Comparison of ENCODE assay signal across 8 cellular contexts in the genomic region with DNA sequence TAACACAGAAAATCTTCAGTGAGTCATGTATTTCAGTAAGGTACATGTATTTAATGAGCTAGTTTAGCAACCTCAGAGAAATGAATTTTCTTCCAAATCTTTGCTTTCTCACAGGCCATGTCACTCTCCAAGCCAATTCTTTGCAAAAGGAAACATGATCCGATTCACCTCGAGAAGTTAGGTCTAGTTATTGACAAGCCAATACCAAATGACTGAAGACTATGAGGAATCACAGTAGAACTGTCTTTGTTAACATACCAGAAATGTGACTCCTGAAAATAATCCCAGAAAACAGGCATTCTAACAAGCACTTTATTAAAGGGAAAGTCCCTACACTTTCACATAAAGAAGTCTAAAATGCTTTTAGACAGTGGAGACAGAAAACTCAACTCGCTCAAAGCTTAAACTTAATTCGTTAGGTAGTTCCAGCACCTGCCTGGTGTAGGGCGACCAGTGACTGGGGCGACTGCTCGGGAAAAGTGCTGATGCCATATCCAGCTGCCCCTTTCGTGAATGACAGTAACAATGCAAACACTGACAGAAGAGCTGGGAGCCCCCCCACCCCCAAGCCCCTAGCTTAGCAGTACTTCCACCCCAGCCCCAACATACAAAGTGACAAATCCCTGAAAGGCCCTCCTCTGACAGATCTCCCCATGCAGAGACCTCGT.
DNase-seq lines count a peak whose midpoint lies in the region; TF ChIP-seq lines count a peak whose summit lies in the region.

No MANE protein-coding gene starts in this region.

- TF ChIP-seq CTCF in Loucy (conservative IDR thresholded peaks at IDR 0.05; ENCODE audit: low read length): no peak
- TF ChIP-seq CTCF in GM10248 (IDR thresholded peaks at IDR 0.05; ENCODE audit: control extremely low read depth, extremely low read depth, low read depth, missing control alignments): no peak

- H3K9me3 ChIP-seq in Loucy (ENCODE audit: insufficient read depth, low read depth, low read length): no peaks in the 10 kb centered on the region

- H3K9me2 ChIP-seq in Loucy (replicated peaks; ENCODE audit: low read depth, low read length): no peaks in the 10 kb centered on the region

- DNase-seq in NCI-H748 (lab: John Stamatoyannopoulos, UW; ENCODE audit: unreplicated experiment) (peak; percentile 49), NCI-H748 treated with DMSO at 0.1 percent for 48 hours (lab: John Stamatoyannopoulos, UW) (no peak), amniotic epithelial cell (ENCODE audit: low read depth) (peak; percentile 23), iris pigment epithelial cell (ENCODE audit: low read depth) (peak; percentile 66), islet precursor cell (no peak), GM10248 (ENCODE audit: extremely low spot score) (no peak)
- DNase-seq in stimulated activated CD8-positive, alpha-beta memory T cell treated with anti-CD3 and anti-CD28 coated beads, Interleukin-12 subunit alpha, Interleukin-12 subunit beta, amount 100 ng/mL, for 1 hour (ENCODE audit: low read depth): peak; percentile 1

- H3K4me3 ChIP-seq in Loucy (ENCODE audit: low read length, poor library complexity, severe bottlenecking): peak overlapping the region; percentile 98

- CTCF ChIA-PET in GM10248 (lab: Yijun Ruan, JAX): interaction anchor here (1.0 to 1.7 kb wide), 7 partner anchors 10 to 74 kb away, joined by 3 to 8 read pairs (median 3); partner anchors contain the start of gene DPY30

- peaks cover 58% of the 10 kb centered on the region for H3K79me2 ChIP-seq in Loucy (ENCODE audit: insufficient read depth, low read length)

- H2AFZ ChIP-seq in Loucy (ENCODE audit: low read length): no peak overlapping the region

- H3F3A ChIP-seq in Loucy (ENCODE audit: low read depth): peaks cover 9% of the 10 kb centered on the region; the same call in 1 of the 2 replicates

- H3K4me2 ChIP-seq in Loucy (ENCODE audit: low read depth, low read length, poor library complexity, severe bottlenecking): peak overlapping the region; percentile 79

- peak overlapping the region; percentile 94 for H3K9ac ChIP-seq in Loucy (ENCODE audit: low read depth, low read length, poor library complexity, severe bottlenecking)

- no peaks in the 10 kb centered on the region for H3K27me3 ChIP-seq in Loucy (ENCODE audit: insufficient read depth, low read length, poor library complexity, severe bottlenecking)

- POLR2A ChIA-PET in GM10248 (lab: Yijun Ruan, JAX): interaction anchor here (1.3 kb wide), 1 partner anchor 31 kb away, joined by 3 read pairs; the partner anchor contains the start of gene DPY30

- peaks cover 56% of the 10 kb centered on the region for H4K20me1 ChIP-seq in Loucy (ENCODE audit: insufficient read depth, low read length, poor library complexity, severe bottlenecking)

- peaks cover 44% of the 10 kb centered on the region for H3K4me1 ChIP-seq in Loucy (ENCODE audit: insufficient read depth, low read length, poor library complexity, severe bottlenecking)

- no peaks in the 10 kb centered on the region for H3K36me3 ChIP-seq in Loucy (ENCODE audit: insufficient read depth, low read length)

Comparison
In these comparisons a context has a peak if more than half of its experiments do, and no peak if none do; other contexts are left out.
1. DNase-seq: peak in NCI-H748 (single experiment), amniotic epithelial cell (single experiment), iris pigment epithelial cell (single experiment) and stimulated activated CD8-positive, alpha-beta memory T cell treated with anti-CD3 and anti-CD28 coated beads, Interleukin-12 subunit alpha, Interleukin-12 subunit beta, amount 100 ng/mL, for 1 hour (single experiment); none in NCI-H748 treated with DMSO at 0.1 percent for 48 hours (single experiment), islet precursor cell (single experiment) and GM10248 (single experiment).